Comparison of ENCODE assay signal across 1 cellular context in genomic region chr18:22001912-22002487, GRCh38.
A peak's percentile ranks its signal among the peaks of the same experiment; 100 is the strongest.
TF ChIP-seq lines count a peak whose summit lies in the region.

No MANE protein-coding gene starts in this region.

TF ChIP-seq in HepG2, 621 proteins besides CTCF, POLR2A, EP300 and RAD21 (continued from another document and continues in another):
- TF ChIP-seq ZBTB37 (CRISPR knock-in tag; IDR thresholded peaks at IDR 0.05) (no peak), ZNF343 (CRISPR knock-in tag; IDR thresholded peaks at IDR 0.05) (peak; percentile 43; the same call in 1 of the 2 replicates), GMEB1 (CRISPR knock-in tag; IDR thresholded peaks at IDR 0.05; ENCODE audit: borderline replicate concordance) (peak; percentile 47; the same call in 1 of the 2 replicates), BORCS8-MEF2B (CRISPR knock-in tag; IDR thresholded peaks at IDR 0.05) (peak; percentile 70; the same call in 1 of the 2 replicates), ZNF142 (CRISPR knock-in tag; IDR thresholded peaks at IDR 0.05) (peak; percentile 73; the same call in 1 of the 2 replicates), MYPOP (CRISPR knock-in tag; IDR thresholded peaks at IDR 0.05) (0 out of 2 replicates have a peak, but pooled peaks have one; percentile 25), ZNF792 (CRISPR knock-in tag; IDR thresholded peaks at IDR 0.05) (peak; percentile 55; the same call in 1 of the 2 replicates), HNF1B (CRISPR knock-in tag; IDR thresholded peaks at IDR 0.05) (peak; percentile 95), ZNF441 (CRISPR knock-in tag; IDR thresholded peaks at IDR 0.05; ENCODE audit: borderline replicate concordance) (peak; percentile 46; the same call in 1 of the 2 replicates), ZMYM2 (CRISPR knock-in tag; IDR thresholded peaks at IDR 0.05) (peak; percentile 65), ZNF678 (CRISPR knock-in tag; IDR thresholded peaks at IDR 0.05) (0 out of 2 replicates have a peak, but pooled peaks have one; percentile 68), HOMEZ (CRISPR knock-in tag; IDR thresholded peaks at IDR 0.05; ENCODE audit: low read depth) (peak; percentile 34; the same call in 1 of the 2 replicates), ZNF274 (CRISPR knock-in tag; IDR thresholded peaks at IDR 0.05) (peak; percentile 86), ZNF362 (CRISPR knock-in tag; IDR thresholded peaks at IDR 0.05; ENCODE audit: borderline replicate concordance) (no peak), PATZ1 (CRISPR knock-in tag; IDR thresholded peaks at IDR 0.05) (peak; percentile 45; the same call in 1 of the 2 replicates), ZNF276 (CRISPR knock-in tag; IDR thresholded peaks at IDR 0.05; ENCODE audit: low read depth) (peak; percentile 71), ATF4 (CRISPR knock-in tag; IDR thresholded peaks at IDR 0.05) (no peak), HNRNPL (IDR thresholded peaks at IDR 0.05; ENCODE audit: low read depth, low read length) (peak; percentile 96), ARNTL (CRISPR knock-in tag; IDR thresholded peaks at IDR 0.05) (0 out of 2 replicates have a peak, but pooled peaks have one; percentile 43), ZFP91 (CRISPR knock-in tag; IDR thresholded peaks at IDR 0.05; ENCODE audit: borderline replicate concordance) (peak; percentile 71; the same call in 1 of the 2 replicates), CCDC6 (CRISPR knock-in tag; IDR thresholded peaks at IDR 0.05) (peak; percentile 88), ZBTB7A (CRISPR knock-in tag; IDR thresholded peaks at IDR 0.05) (0 out of 2 replicates have a peak, but pooled peaks have one; percentile 54), CERS6 (CRISPR knock-in tag; IDR thresholded peaks at IDR 0.05) (no peak), ZNF263 (CRISPR knock-in tag; IDR thresholded peaks at IDR 0.05) (peak; percentile 98), HOXA3 (CRISPR knock-in tag; IDR thresholded peaks at IDR 0.05) (peak; percentile 66), POGZ (CRISPR knock-in tag; IDR thresholded peaks at IDR 0.05) (peak; percentile 81), ZNF451 (CRISPR knock-in tag; IDR thresholded peaks at IDR 0.05) (0 out of 2 replicates have a peak, but pooled peaks have one; percentile 26), ZNF564 (CRISPR knock-in tag; IDR thresholded peaks at IDR 0.05) (peak; percentile 52; the same call in 1 of the 2 replicates)
